ENCODE assay signal across 17 cellular contexts in genomic region chr6:38193051-38193450, GRCh38.
DNase-seq lines count a peak whose midpoint lies in the region; ATAC-seq and TF ChIP-seq lines count a peak whose summit lies in the region.
"Had no signal": no experiment of that assay in that cellular context is flagged by ENCODE, and none has a peak within 500 bp of the region (broad histone marks: within the 10 kb centered on the region; RNA-seq: fewer than 3 reads in every experiment).

No MANE protein-coding gene starts in this region.

- no peak overlapping the region for H3K4ac ChIP-seq in mesendoderm (ENCODE audit: low read depth, low read length)

- H3K79me1 ChIP-seq in mesendoderm (ENCODE audit: low read length), result no peaks in the 10 kb centered on the region

- no peak overlapping the region for H2BK120ac ChIP-seq in mesendoderm (ENCODE audit: low read depth, low read length)

- no peaks in the 10 kb centered on the region for H3K27me3 ChIP-seq in mesendoderm (ENCODE audit: insufficient read depth, low read length, poor library complexity)
- H3K27me3 ChIP-seq: Peyer's patch had no signal

- no peaks in the 10 kb centered on the region for H3K79me2 ChIP-seq in mesendoderm (ENCODE audit: control insufficient read depth, insufficient read depth, low read length)

- no peak overlapping the region for H2BK5ac ChIP-seq in mesendoderm (ENCODE audit: low read length)

- no peaks in the 10 kb centered on the region for H3K36me3 Mint-ChIP-seq in activated CD8-positive, alpha-beta memory T cell treated with anti-CD3 and anti-CD28 coated beads, Interleukin-2, amount 10 ng/mL, durations not matched to agents 7 days and 5 days
- no peaks in the 10 kb centered on the region for H3K36me3 Mint-ChIP-seq in HFFc6 (ENCODE audit: low read depth)

- H3K4me1 ChIP-seq in mesendoderm (ENCODE audit: control insufficient read depth, low read depth, low read length), result peaks cover 17% of the 10 kb centered on the region
- H3K4me1 ChIP-seq: Peyer's patch had no signal

- H3K56ac ChIP-seq in mesendoderm (ENCODE audit: low read length), result no peak overlapping the region

- H3K4me3 ChIP-seq in mesendoderm (ENCODE audit: low read length), result no peak overlapping the region
- H3K4me3 ChIP-seq: Peyer's patch, SK-N-MC had no signal

- H4K8ac ChIP-seq in mesendoderm (ENCODE audit: low read depth, low read length), result no peak overlapping the region

- H3K27me3 Mint-ChIP-seq in activated CD8-positive, alpha-beta memory T cell treated with anti-CD3 and anti-CD28 coated beads, Interleukin-2, amount 10 ng/mL, durations not matched to agents 7 days and 5 days, result no peaks in the 10 kb centered on the region
- peaks cover 3% of the 10 kb centered on the region for H3K27me3 Mint-ChIP-seq in HFFc6 (ENCODE audit: insufficient read depth)
- H3K27me3 Mint-ChIP-seq: IgD-negative memory B cell had no signal

- CTCF ChIA-PET in activated CD8-positive, alpha-beta memory T cell treated with anti-CD3 and anti-CD28 coated beads, Interleukin-2, amount 10 ng/mL, durations not matched to agents 7 days and 5 days (lab: Charles Lee), result no interaction called here

- H3K4me2 ChIP-seq in mesendoderm (ENCODE audit: low read length), result no peak overlapping the region
- H3K4me2 ChIP-seq: KMS-11 had no signal

- peak; percentile 22 for DNase-seq in activated CD8-positive, alpha-beta memory T cell treated with anti-CD3 and anti-CD28 coated beads, Interleukin-2, amount 10 ng/mL, durations not matched to agents 7 days and 5 days
- no peak for DNase-seq in activated CD8-positive, alpha-beta memory T cell treated with anti-CD3 and anti-CD28 coated beads for 24 hours
- DNase-seq in NCI-H748 treated with DMSO at 0.1 percent for 48 hours (lab: John Stamatoyannopoulos, UW), result peak; percentile 28
- peak; percentile 23 for DNase-seq in mesendoderm
- DNase-seq in HFFc6, result no peak
- no peak for DNase-seq in NCI-H446 (lab: John Stamatoyannopoulos, UW)
- DNase-seq: MM.1S, NCI-H187 treated with DMSO at 0.1 percent for 48 hours, NCI-H2171 treated with DMSO at 0.1 percent for 48 hours, NCI-H345, Peyer's patch, SHP77 treated with DMSO at 0.1 percent for 48 hours had no signal

- H2BK15ac ChIP-seq in mesendoderm (replicated peaks; ENCODE audit: low read depth), result no peak overlapping the region

- no peak overlapping the region for H3K27ac ChIP-seq in mesendoderm (ENCODE audit: low read depth, low read length)
- H3K27ac ChIP-seq: KMS-11, Peyer's patch, SK-N-MC had no signal

- H4K5ac ChIP-seq in mesendoderm (ENCODE audit: low read length), result no peak overlapping the region

- H3K23ac ChIP-seq in mesendoderm (ENCODE audit: low read length), result no peak overlapping the region

- no CpG with 5 or more reads among the region's 7 CpGs for WGBS in mesendoderm (ENCODE audit: extremely low coverage, insufficient coverage, low lambda C conversion rate)

- ATAC-seq in activated CD8-positive, alpha-beta memory T cell treated with anti-CD3 and anti-CD28 coated beads, Interleukin-2, amount 10 ng/mL, durations not matched to agents 7 days and 5 days, result no peak
- no peak for ATAC-seq in GM19455 (IDR thresholded peaks at IDR 0.05; ENCODE audit: unreplicated experiment)
- ATAC-seq: HCT116 had no signal

- TF ChIP-seq CTCF in HFFc6 (IDR thresholded peaks at IDR 0.05), result no peak

- no peaks in the 10 kb centered on the region for H3K36me3 ChIP-seq in mesendoderm (ENCODE audit: control insufficient read depth, insufficient read depth, low read length)

- H3K9ac ChIP-seq in mesendoderm (ENCODE audit: low read length), result no peak overlapping the region
- H3K9ac ChIP-seq: KMS-11 had no signal

- no peak overlapping the region for H3K18ac ChIP-seq in mesendoderm (ENCODE audit: low read length)

- no peak overlapping the region for H3K27ac Mint-ChIP-seq in activated CD8-positive, alpha-beta memory T cell treated with anti-CD3 and anti-CD28 coated beads, Interleukin-2, amount 10 ng/mL, durations not matched to agents 7 days and 5 days
- H3K27ac Mint-ChIP-seq in HFFc6, result no peak overlapping the region

- no peaks in the 10 kb centered on the region for H3K4me1 Mint-ChIP-seq in activated CD8-positive, alpha-beta memory T cell treated with anti-CD3 and anti-CD28 coated beads, Interleukin-2, amount 10 ng/mL, durations not matched to agents 7 days and 5 days
- peaks cover 7% of the 10 kb centered on the region for H3K4me1 Mint-ChIP-seq in HFFc6 (ENCODE audit: low read depth)
- H3K4me1 Mint-ChIP-seq: IgD-negative memory B cell had no signal

- no peak overlapping the region for H3K4me3 Mint-ChIP-seq in activated CD8-positive, alpha-beta memory T cell treated with anti-CD3 and anti-CD28 coated beads, Interleukin-2, amount 10 ng/mL, durations not matched to agents 7 days and 5 days
- H3K4me3 Mint-ChIP-seq in HFFc6, result no peak overlapping the region
- H3K4me3 Mint-ChIP-seq: IgD-negative memory B cell had no signal

- peak overlapping the region; percentile 37 for H2AK5ac ChIP-seq in mesendoderm (ENCODE audit: low read length)

- no peaks in the 10 kb centered on the region for H3K9me3 Mint-ChIP-seq in activated CD8-positive, alpha-beta memory T cell treated with anti-CD3 and anti-CD28 coated beads, Interleukin-2, amount 10 ng/mL, durations not matched to agents 7 days and 5 days (ENCODE audit: low read depth)
- H3K9me3 Mint-ChIP-seq in HFFc6, result no peaks in the 10 kb centered on the region
- H3K9me3 Mint-ChIP-seq: IgD-negative memory B cell had no signal

Comparison
In these comparisons a context has a peak if more than half of its experiments do, and no peak if none do; other contexts are left out.
1. DNase-seq: peak in activated CD8-positive, alpha-beta memory T cell treated with anti-CD3 and anti-CD28 coated beads, Interleukin-2, amount 10 ng/mL, durations not matched to agents 7 days and 5 days (single experiment), NCI-H748 treated with DMSO at 0.1 percent for 48 hours (single experiment) and mesendoderm (single experiment); none in activated CD8-positive, alpha-beta memory T cell treated with anti-CD3 and anti-CD28 coated beads for 24 hours (single experiment), HFFc6 (single experiment) and NCI-H446 (0 of 2).